Comparison of ENCODE assay signal across 9 cellular contexts in the genomic region with DNA sequence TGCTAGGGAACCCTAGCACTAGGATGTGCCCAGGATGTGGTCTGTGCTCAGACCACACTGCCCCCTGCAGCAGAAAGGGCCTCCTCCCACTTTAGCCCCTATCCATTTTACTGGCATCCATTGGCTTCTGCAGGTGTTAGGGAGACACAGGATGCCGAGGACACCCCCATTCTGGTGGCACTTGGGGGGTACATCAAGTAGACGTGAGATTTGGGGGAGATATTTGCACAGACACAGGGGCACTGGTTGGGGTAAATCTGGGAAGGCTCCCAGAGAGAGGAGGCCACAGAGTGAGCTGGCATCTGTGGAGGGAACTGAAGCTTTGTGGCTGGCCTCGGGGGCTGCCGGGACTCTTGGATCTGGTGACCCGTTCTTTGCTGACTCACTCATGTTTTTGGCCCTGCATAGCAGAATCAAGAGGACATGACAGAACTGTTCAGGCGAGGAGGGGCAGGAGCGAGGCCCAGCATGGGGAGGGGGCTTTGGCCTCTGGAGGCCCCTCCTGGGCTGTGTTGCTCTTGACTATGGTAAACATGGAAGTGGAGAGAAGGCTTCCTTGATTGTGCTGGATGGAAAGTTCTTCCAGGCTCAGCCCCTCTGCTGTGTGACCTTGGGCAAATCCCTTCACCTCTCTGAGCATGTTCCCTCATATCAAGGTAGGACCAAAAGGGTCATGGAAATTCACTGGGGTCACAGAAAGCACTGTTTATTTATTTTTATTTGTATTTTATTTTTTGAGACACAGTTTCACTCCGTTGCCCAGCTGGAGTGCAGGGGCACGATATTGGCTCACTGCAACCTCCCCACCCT. TPM values are rescaled to one million over a fixed set of nuclear protein-coding genes. Genes with fewer than 3 reads are reported as not detected.
DNase-seq lines count a peak whose midpoint lies in the region; ATAC-seq and TF ChIP-seq lines count a peak whose summit lies in the region.
"Had no signal": no experiment of that assay in that cellular context is flagged by ENCODE, and none has a peak within 500 bp of the region (broad histone marks: within the 10 kb centered on the region; RNA-seq: fewer than 3 reads in every experiment).

No MANE protein-coding gene starts in this region.

- no peak overlapping the region for H2BK5ac ChIP-seq in neuronal stem cell (ENCODE audit: low read length)

- no peak overlapping the region for H4K91ac ChIP-seq in neuronal stem cell (ENCODE audit: low read depth, low read length, poor library complexity)

- H3K14ac ChIP-seq in neuronal stem cell (ENCODE audit: low read length): no peak overlapping the region

- no peaks in the 10 kb centered on the region for H3K9me3 ChIP-seq in esophagus muscularis mucosa
- no peaks in the 10 kb centered on the region for H3K9me3 ChIP-seq in skeletal muscle satellite cell (replicated peaks; ENCODE audit: low read length)
- H3K9me3 ChIP-seq in neuronal stem cell (replicated peaks in 1 of 2; ENCODE audit: control insufficient read depth in 2 of 2, insufficient read depth in 1 of 2, low read depth in 1 of 2, low read length in 2 of 2): no peaks in the 10 kb centered on the region

- H3K79me1 ChIP-seq in neuronal stem cell (ENCODE audit: low read depth, low read length): peaks cover 5% of the 10 kb centered on the region

- WGBS in esophagus muscularis mucosa: 78% methylated on average over 9 of the region's 9 CpGs
- no CpG with 5 or more reads among the region's 9 CpGs for WGBS in neuronal stem cell (ENCODE audit: extremely low coverage in 2 of 2, insufficient read length in 2 of 2, insufficient replicate concordance in 1 of 2), 2 donors

- H3K27ac ChIP-seq in esophagus muscularis mucosa (replicated peaks in 1 of 4) (peak overlapping the region; percentile 82 to 91 (median 87)), neuronal stem cell (replicated peaks; ENCODE audit: low read length) (no peak overlapping the region)

- no peak for TF ChIP-seq EP300 in esophagus muscularis mucosa (IDR thresholded peaks at IDR 0.05)

- no peak overlapping the region for H2AFZ ChIP-seq in neuronal stem cell (ENCODE audit: low read length)

- H3K18ac ChIP-seq in neuronal stem cell (ENCODE audit: low read length): no peak overlapping the region

- no peak overlapping the region for H4K8ac ChIP-seq in neuronal stem cell (ENCODE audit: low read depth, low read length)

- no peak overlapping the region for H2BK120ac ChIP-seq in neuronal stem cell (ENCODE audit: low read depth, low read length)

- no peak overlapping the region for H2BK12ac ChIP-seq in neuronal stem cell (ENCODE audit: low read length)

- intact Hi-C loops in esophagus muscularis mucosa (cut with DNase I): loop anchor here (2.0 kb wide), 1 partner anchor 25 kb away; the partner anchor contains the start of gene SLC8B1

- ATAC-seq in GM18861 (IDR thresholded peaks at IDR 0.05; ENCODE audit: unreplicated experiment): no peak

- no peaks in the 10 kb centered on the region for H3K27me3 ChIP-seq in esophagus muscularis mucosa
- H3K27me3 ChIP-seq in skeletal muscle satellite cell (ENCODE audit: control insufficient read depth, insufficient read depth, low read length): no peaks in the 10 kb centered on the region
- no peaks in the 10 kb centered on the region for H3K27me3 ChIP-seq in neuronal stem cell (ENCODE audit: control insufficient read depth in 3 of 3, insufficient read depth in 3 of 3, low read depth in 1 of 3, low read length in 3 of 3)

- H3K4me1 ChIP-seq in esophagus muscularis mucosa (peaks cover 12 to 34% (median 27%) of the 10 kb centered on the region in 4 donors), skeletal muscle satellite cell (ENCODE audit: control insufficient read depth, insufficient read depth, low read length) (peaks cover 15% of the 10 kb centered on the region), neuronal stem cell (ENCODE audit: control insufficient read depth in 2 of 2, insufficient read depth in 1 of 2, low read depth in 1 of 2, low read length in 2 of 2) (peaks cover 6 to 9% of the 10 kb centered on the region in 2 donors)

- no peak for TF ChIP-seq POLR2A in esophagus muscularis mucosa (IDR thresholded peaks at IDR 0.05; ENCODE audit: low read depth)

- H3K4me3 ChIP-seq in GM12864 (ENCODE audit: low read depth, low read length) (peak overlapping the region; percentile 70; the same call in 1 of the 2 replicates), esophagus muscularis mucosa (peak overlapping the region; percentile 68 to 91 (median 76)), skeletal muscle satellite cell (ENCODE audit: low read length) (peak overlapping the region; percentile 98), neuronal stem cell (ENCODE audit: low read length in 2 of 2) (peak overlapping the region in 1 of 2 donors; percentile 98)

- H3K23ac ChIP-seq in neuronal stem cell (ENCODE audit: low read depth, low read length, poor library complexity): no peak overlapping the region

- H3K4ac ChIP-seq in neuronal stem cell (ENCODE audit: low read length): no peak overlapping the region

- DNase-seq in GM12864 (ENCODE audit: low read depth): no peak
- peak; percentile 18 for DNase-seq in SK-N-DZ (ENCODE audit: low spot score)
- DNase-seq in esophagus muscularis mucosa (ENCODE audit: extremely low spot score): no peak
- no peak for DNase-seq in neuronal stem cell (ENCODE audit: low spot score)
- no peak for DNase-seq in foreskin melanocyte
- no peak for DNase-seq in stimulated activated CD4-positive, alpha-beta T cell treated with anti-CD3 and anti-CD28 coated beads, Interleukin-2, amount 100 ng/mL, for 48 hours
- DNase-seq: NCI-H2227 treated with DMSO at 0.1 percent for 48 hours had no signal

- TF ChIP-seq CTCF in GM12864 (IDR thresholded peaks at IDR 0.05; ENCODE audit: low read depth, low read length, missing control alignments): peak; percentile 7
- no peak for TF ChIP-seq CTCF in esophagus muscularis mucosa (IDR thresholded peaks at IDR 0.05)

- H3K4me2 ChIP-seq in skeletal muscle satellite cell (ENCODE audit: low read length) (peak overlapping the region; percentile 99), neuronal stem cell (ENCODE audit: insufficient read depth, low read length, poor library complexity, severe bottlenecking) (no peak overlapping the region)

- H3K9ac ChIP-seq in skeletal muscle satellite cell (ENCODE audit: low read depth, low read length): peak overlapping the region; percentile 87
- H3K9ac ChIP-seq in neuronal stem cell (ENCODE audit: low read depth, low read length, poor library complexity): no peak overlapping the region

- no peak overlapping the region for H2AK5ac ChIP-seq in neuronal stem cell (ENCODE audit: low read depth, low read length)

- no peak overlapping the region for H2BK15ac ChIP-seq in neuronal stem cell (ENCODE audit: low read length)

- H3K36me3 ChIP-seq in esophagus muscularis mucosa (peaks cover 0 to 14% (median 10%) of the 10 kb centered on the region in 4 donors), skeletal muscle satellite cell (ENCODE audit: insufficient read depth, low read length) (no peaks in the 10 kb centered on the region), neuronal stem cell (replicated peaks in 1 of 2; ENCODE audit: control insufficient read depth in 2 of 2, insufficient read depth in 2 of 2, low read length in 2 of 2) (peaks cover 1 to 11% of the 10 kb centered on the region in 2 donors)

RNA-seq across cellular contexts. Expression of gene PLBD2, which starts 1.8 kb away (rescaled TPM):
- 4.6 and 6.4 TPM in 2 replicates for polyA plus RNA-seq in SK-N-DZ (2014; cell fraction: cytosol; rRNA removed)
- 4.5 and 6.1 TPM in 2 replicates for polyA plus RNA-seq in SK-N-DZ (2014; cell fraction: nucleus; rRNA removed)
- 10 to 100 TPM; 30.2 to 60.9 (median 33.1) TPM for total RNA-seq in esophagus muscularis mucosa
- 31.7 and 39.5 TPM in 2 replicates for total RNA-seq in skeletal muscle satellite cell (2012; rRNA removed)
- polyA plus RNA-seq in neuronal stem cell (2013, experiment 1 of 2): 23.8 TPM
- 24.2 TPM for polyA plus RNA-seq in neuronal stem cell (2013, experiment 2 of 2)

RNA-seq across cellular contexts. Expression of gene SLC8B1, which starts 25.2 kb away (rescaled TPM):
- 0.88 and 2.3 TPM in 2 replicates for polyA plus RNA-seq in SK-N-DZ (2014; cell fraction: cytosol; rRNA removed)
- 2.3 and 3.5 TPM in 2 replicates for polyA plus RNA-seq in SK-N-DZ (2014; cell fraction: nucleus; rRNA removed)
- 10 to 100 TPM; 19.1 to 22.8 (median 19.8) TPM for total RNA-seq in esophagus muscularis mucosa
- 8.3 and 10.1 TPM in 2 replicates for total RNA-seq in skeletal muscle satellite cell (2012; rRNA removed)
- polyA plus RNA-seq in neuronal stem cell (2013, experiment 1 of 2): 3.1 TPM
- polyA plus RNA-seq in neuronal stem cell (2013, experiment 2 of 2): 3.5 TPM

RNA-seq across cellular contexts. Expression of gene SDS, which starts 43.5 kb away (rescaled TPM):
- polyA plus RNA-seq in SK-N-DZ (2014; cell fraction: cytosol; rRNA removed): not detected in 2 replicates
- polyA plus RNA-seq in SK-N-DZ (2014; cell fraction: nucleus; rRNA removed): not detected in 2 replicates
- total RNA-seq in esophagus muscularis mucosa: 10 to 100 TPM in 1 of 4 donors, not detected in 3; 13.6 TPM
- not detected in 2 replicates for total RNA-seq in skeletal muscle satellite cell (2012; rRNA removed)
- 0.08 TPM for polyA plus RNA-seq in neuronal stem cell (2013, experiment 1 of 2)
- 0.07 TPM for polyA plus RNA-seq in neuronal stem cell (2013, experiment 2 of 2)
